ENCODE assay signal across 24 cellular contexts in the genomic region with DNA sequence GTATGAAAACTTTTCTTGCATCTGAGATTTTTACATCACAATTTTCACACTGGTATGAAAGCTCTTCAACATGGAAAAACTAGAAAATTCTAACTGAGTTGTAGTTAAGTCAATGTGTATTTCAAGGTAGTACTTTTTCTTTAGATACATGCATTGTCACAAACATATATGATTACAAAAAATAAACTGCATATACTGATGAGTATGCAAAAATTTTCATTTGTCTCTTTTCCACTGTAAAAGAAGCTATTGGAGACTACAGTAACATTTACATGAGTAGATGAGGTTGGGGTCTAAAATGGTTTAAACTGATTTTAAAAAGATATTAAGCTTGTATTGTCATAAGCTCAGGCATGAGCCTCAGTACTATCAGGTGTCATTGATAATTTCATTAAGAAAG.
A peak's percentile ranks its signal among the peaks of the same experiment; 100 is the strongest.
DNase-seq lines count a peak whose midpoint lies in the region; ATAC-seq, FAIRE-seq and TF ChIP-seq lines count a peak whose summit lies in the region.
"Had no signal": no experiment of that assay in that cellular context is flagged by ENCODE, and none has a peak within 500 bp of the region (broad histone marks: within the 10 kb centered on the region; RNA-seq: fewer than 3 reads in every experiment).

No MANE protein-coding gene starts in this region.

- in situ Hi-C loops in IMR-90 (cut with MboI; ENCODE audit: low sequenced_read_pairs) = no loop called here

- peak; percentile 68 for FAIRE-seq in A549 (lab: Jason Lieb, UNC)
- FAIRE-seq: A204.1, D721Med, G401.6, GM12891 had no signal

- H2AFZ ChIP-seq in IMR-90 (replicated peaks; ENCODE audit: low read length, poor library complexity) = no peak overlapping the region

- H3K27ac Mint-ChIP-seq in nephron (peak overlapping the region; percentile 6 to 64 (median 39)), type B pancreatic cell (no peak overlapping the region)
- H3K27ac Mint-ChIP-seq: B cell; CD4-positive, alpha-beta memory T cell; CD4-positive, CD25-positive, alpha-beta regulatory T cell; CD8-positive, alpha-beta memory T cell had no signal

- H3K27me3 ChIP-seq in IMR-90 (ENCODE audit: control insufficient read depth, insufficient read depth, low read length) (no peaks in the 10 kb centered on the region; the same call in 1 of the 2 replicates), suprapubic skin (peaks cover 8% of the 10 kb centered on the region)
- H3K27me3 ChIP-seq: BLaER1 treated with 17β-estradiol and CSF1 and Interleukin-3, amounts not matched to agents 10 nM and 100 nM had no signal

- H3K36me3 Mint-ChIP-seq in nephron (ENCODE audit: low read depth) = peaks cover 84% of the 10 kb centered on the region
- peaks cover 4% of the 10 kb centered on the region for H3K36me3 Mint-ChIP-seq in type B pancreatic cell
- H3K36me3 Mint-ChIP-seq: CD4-positive, alpha-beta memory T cell; CD4-positive, CD25-positive, alpha-beta regulatory T cell; CD8-positive, alpha-beta memory T cell had no signal

- H3K4me1 ChIP-seq in A549 = no peaks in the 10 kb centered on the region
- H3K4me1 ChIP-seq in IMR-90 (ENCODE audit: control insufficient read depth, insufficient read depth, low read length) = no peaks in the 10 kb centered on the region
- no peaks in the 10 kb centered on the region for H3K4me1 ChIP-seq in suprapubic skin
- H3K4me1 ChIP-seq: BLaER1 treated with 17β-estradiol and CSF1 and Interleukin-3, amounts not matched to agents 10 nM and 100 nM; Caco-2 had no signal

- no peak overlapping the region for H3K27ac ChIP-seq in A549
- H3K27ac ChIP-seq in IMR-90 (ENCODE audit: insufficient read depth, low read length) = no peak overlapping the region
- no peak overlapping the region for H3K27ac ChIP-seq in suprapubic skin
- H3K27ac ChIP-seq: BLaER1 treated with 17β-estradiol and CSF1 and Interleukin-3, amounts not matched to agents 10 nM and 100 nM; C4-2B had no signal

- H3K9me1 ChIP-seq in IMR-90 (ENCODE audit: insufficient read depth, low read length) = no peaks in the 10 kb centered on the region

- H3K4me2 ChIP-seq in A549 = no peak overlapping the region
- H3K4me2 ChIP-seq in IMR-90 (ENCODE audit: low read depth, low read length) = no peak overlapping the region
- H3K4me2 ChIP-seq: BLaER1 treated with 17β-estradiol and CSF1 and Interleukin-3, amounts not matched to agents 10 nM and 100 nM had no signal

- no peak overlapping the region for H2BK15ac ChIP-seq in IMR-90 (ENCODE audit: low read depth, low read length)

- no peak overlapping the region for H3K23ac ChIP-seq in IMR-90 (ENCODE audit: low read depth, low read length)

- no peak overlapping the region for H4K5ac ChIP-seq in IMR-90 (ENCODE audit: low read depth, low read length)

- no peak overlapping the region for H3K14ac ChIP-seq in IMR-90 (replicated peaks; ENCODE audit: low read depth, low read length)

- no peak overlapping the region for H3K4ac ChIP-seq in IMR-90 (ENCODE audit: low read depth, low read length)

- no peak overlapping the region for H2BK20ac ChIP-seq in IMR-90 (ENCODE audit: low read depth, low read length)

- no peak overlapping the region for H3K18ac ChIP-seq in IMR-90 (ENCODE audit: low read depth, low read length)

- no peaks in the 10 kb centered on the region for H3K27me3 Mint-ChIP-seq in nephron (ENCODE audit: low read depth)
- H3K27me3 Mint-ChIP-seq in type B pancreatic cell = peaks cover 21% of the 10 kb centered on the region

- TF ChIP-seq RAD21 in A549 (conservative IDR thresholded peaks at IDR 0.05 in 1 of 2, IDR thresholded peaks at IDR 0.05 in 1 of 2) (no peak), IMR-90 (IDR thresholded peaks at IDR 0.05; ENCODE audit: low read length) (no peak)

- H3K56ac ChIP-seq in IMR-90 (ENCODE audit: extremely low read depth, insufficient read depth, low read length) = no peak overlapping the region

- dilution Hi-C loops in IMR-90 (cut with HindIII; ENCODE audit: low sequenced_read_pairs, unreplicated experiment) = no loop called here

- no TSS peak for BruUV-seq in IMR-90 (replicated peaks; lab: Mats Ljungman, UMichigan)

- H2BK5ac ChIP-seq in IMR-90 (ENCODE audit: low read depth, low read length, poor library complexity, severe bottlenecking) = no peak overlapping the region

- H3K9me3 ChIP-seq in A549 (no peaks in the 10 kb centered on the region; the same call in 2 of the 3 replicates), IMR-90 (ENCODE audit: control insufficient read depth, insufficient read depth, low read length) (no peaks in the 10 kb centered on the region), suprapubic skin (no peaks in the 10 kb centered on the region)
- H3K9me3 ChIP-seq: BLaER1 treated with 17β-estradiol and CSF1 and Interleukin-3, amounts not matched to agents 10 nM and 100 nM; Caco-2 had no signal

- no peak overlapping the region for H3K4me3 Mint-ChIP-seq in nephron
- peak overlapping the region; percentile 40 for H3K4me3 Mint-ChIP-seq in type B pancreatic cell
- H3K4me3 Mint-ChIP-seq: B cell; CD4-positive, alpha-beta memory T cell; CD4-positive, CD25-positive, alpha-beta regulatory T cell; CD8-positive, alpha-beta memory T cell had no signal

- no peak overlapping the region for H4K91ac ChIP-seq in IMR-90 (ENCODE audit: insufficient read depth, low read depth, low read length)

- TF ChIP-seq EP300 in A549 (IDR thresholded peaks at IDR 0.05) (no peak), suprapubic skin (IDR thresholded peaks at IDR 0.05) (no peak)

- H2AK9ac ChIP-seq in IMR-90 (replicated peaks; ENCODE audit: low read depth, low read length, poor library complexity) = no peak overlapping the region

- H3K4me3 ChIP-seq in A549 (no peak overlapping the region), IMR-90 (ENCODE audit: insufficient read depth, low read depth, low read length) (no peak overlapping the region), suprapubic skin (no peak overlapping the region)
- H3K4me3 ChIP-seq: BLaER1 treated with 17β-estradiol and CSF1 and Interleukin-3, amounts not matched to agents 10 nM and 100 nM had no signal

- H4K8ac ChIP-seq in IMR-90 (ENCODE audit: low read depth in 2 of 2, low read length in 2 of 2) = no peak overlapping the region

- peaks cover 31% of the 10 kb centered on the region for H3K4me1 Mint-ChIP-seq in nephron
- peaks cover 36% of the 10 kb centered on the region for H3K4me1 Mint-ChIP-seq in type B pancreatic cell (ENCODE audit: unreplicated experiment)
- H3K4me1 Mint-ChIP-seq: B cell; CD4-positive, alpha-beta memory T cell; CD4-positive, CD25-positive, alpha-beta regulatory T cell; CD8-positive, alpha-beta memory T cell had no signal

- TF ChIP-seq CTCF in A549 (IDR thresholded peaks at IDR 0.05) (no peak), IMR-90 (conservative IDR thresholded peaks at IDR 0.05; ENCODE audit: low read depth, low read length) (no peak), nephron (IDR thresholded peaks at IDR 0.05; ENCODE audit: unreplicated experiment in 3 of 3) (no peak), type B pancreatic cell (conservative IDR thresholded peaks at IDR 0.05) (no peak), suprapubic skin (IDR thresholded peaks at IDR 0.05) (no peak)

- no peaks in the 10 kb centered on the region for H3K79me1 ChIP-seq in IMR-90 (ENCODE audit: low read depth in 1 of 2, low read length in 2 of 2)

- POLR2A ChIA-PET in A549 (lab: Yijun Ruan, JAX) = no interaction called here
- POLR2A ChIA-PET in IMR-90 (lab: Charles Lee; ENCODE audit: unreplicated experiment) = no interaction called here

- DNase-seq in A549 (ENCODE audit: low read depth in 1 of 2, low spot score in 1 of 2) (no peak), IMR-90 (no peak), type B pancreatic cell (ENCODE audit: extremely low spot score, unreplicated experiment) (no peak), suprapubic skin (ENCODE audit: low spot score in 2 of 2) (no peak), NCI-H446 treated with DMSO at 0.1 percent for 48 hours (lab: John Stamatoyannopoulos, UW) (no peak), CD1c-positive myeloid dendritic cell (ENCODE audit: extremely low spot score) (no peak)
- DNase-seq: 8988T; AML-193; Caco-2; Calu3; CD4-positive, alpha-beta memory T cell; CD4-positive, CD25-positive, alpha-beta regulatory T cell; CD8-positive, alpha-beta memory T cell; DMS79 treated with DMSO at 0.1 percent for 48 hours; GF-D8 had no signal

- no peak overlapping the region for H2AK5ac ChIP-seq in IMR-90 (ENCODE audit: low read depth, low read length)

- no peak overlapping the region for H3K9ac ChIP-seq in IMR-90 (ENCODE audit: low read depth, low read length)
- H3K9ac ChIP-seq: BLaER1 treated with 17β-estradiol and CSF1 and Interleukin-3, amounts not matched to agents 10 nM and 100 nM had no signal

- no peak overlapping the region for H2BK120ac ChIP-seq in IMR-90 (ENCODE audit: low read depth, low read length)

- H4K20me1 ChIP-seq in IMR-90 (ENCODE audit: insufficient read depth, low read length) = no peaks in the 10 kb centered on the region
- H4K20me1 ChIP-seq: BLaER1 treated with 17β-estradiol and CSF1 and Interleukin-3, amounts not matched to agents 10 nM and 100 nM had no signal

- no peak for ATAC-seq in A549
- ATAC-seq in IMR-90 (ENCODE audit: low read depth) = no peak
- ATAC-seq in GM21529 (IDR thresholded peaks at IDR 0.05; ENCODE audit: unreplicated experiment) = no peak

- H3K36me3 ChIP-seq in IMR-90 (ENCODE audit: control insufficient read depth, insufficient read depth, low read length) = no peaks in the 10 kb centered on the region
- H3K36me3 ChIP-seq in suprapubic skin = no peaks in the 10 kb centered on the region
- H3K36me3 ChIP-seq: BLaER1 treated with 17β-estradiol and CSF1 and Interleukin-3, amounts not matched to agents 10 nM and 100 nM had no signal

- H3K9me3 Mint-ChIP-seq in nephron = peaks cover 4% of the 10 kb centered on the region
- peaks cover 4% of the 10 kb centered on the region for H3K9me3 Mint-ChIP-seq in type B pancreatic cell

- CTCF ChIA-PET in A549 (lab: Yijun Ruan, JAX) (interaction anchor here (0.6 to 1.9 kb wide), 5 partner anchors 13 to 78 kb away, joined by 3 to 7 read pairs (median 3); no protein-coding TSS in a partner anchor), IMR-90 (lab: Yijun Ruan, JAX) (no interaction called here)

- intact Hi-C loops in IMR-90 (cut with micrococcal nuclease) = no loop called here

- TF ChIP-seq POLR2A in A549 (IDR thresholded peaks at IDR 0.05; ENCODE audit: low read length) (no peak), IMR-90 (IDR thresholded peaks at IDR 0.05; ENCODE audit: low read depth, low read length) (no peak), suprapubic skin (IDR thresholded peaks at IDR 0.05) (no peak)

TF ChIP-seq in A549, 52 proteins besides CTCF, POLR2A, EP300 and RAD21:
- TF ChIP-seq MAFK (IDR thresholded peaks at IDR 0.05; ENCODE audit: partially characterized antibody) (peak; percentile 90), RNF2 (IDR thresholded peaks at IDR 0.05; ENCODE audit: borderline replicate concordance, low read depth) (no peak)
TF ChIP-seq in A549: peak in this region for 1.

TF ChIP-seq in IMR-90, 13 proteins besides CTCF, POLR2A, EP300 and RAD21 (continues in another document):
- TF ChIP-seq BHLHE40 (IDR thresholded peaks at IDR 0.05; ENCODE audit: low read depth, low read length) (no peak), MAZ (IDR thresholded peaks at IDR 0.05; ENCODE audit: borderline replicate concordance, low read depth, low read length) (no peak), MXI1 (IDR thresholded peaks at IDR 0.05; ENCODE audit: borderline replicate concordance, low read depth, low read length) (no peak)
